In the genomic region with DNA sequence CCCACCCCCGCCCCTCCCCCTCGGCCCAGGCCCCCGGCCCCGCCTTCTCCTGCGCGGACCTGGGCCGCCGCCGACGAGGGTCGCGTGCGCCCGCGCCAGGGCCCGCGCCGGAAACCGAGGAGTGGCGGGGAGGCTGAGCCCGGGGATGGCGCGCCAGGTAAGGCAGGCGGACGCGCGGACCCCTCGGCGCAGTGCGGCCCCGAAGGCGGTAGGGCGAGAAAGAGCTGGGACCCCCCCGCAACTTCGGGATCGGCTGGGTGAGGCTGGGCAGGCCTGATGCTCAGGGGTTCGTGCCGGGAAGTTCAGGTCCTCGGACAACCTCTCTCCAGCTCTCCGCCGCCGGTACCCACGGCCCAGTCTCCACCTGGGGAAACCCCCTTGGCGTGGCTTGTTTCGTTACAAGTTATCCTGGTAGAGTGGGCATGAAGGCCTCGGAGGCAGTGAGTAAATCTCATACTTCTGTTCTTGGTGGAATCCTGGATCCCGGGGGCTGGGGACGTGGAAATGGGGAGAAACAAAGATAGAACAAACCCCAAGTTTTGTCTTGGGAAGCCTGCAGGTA, we compare ENCODE assay signal across 8 cellular contexts. TPM values are rescaled to one million over a fixed set of nuclear protein-coding genes. Genes with fewer than 3 reads are reported as not detected.
DNase-seq lines count a peak whose midpoint lies in the region; ATAC-seq and TF ChIP-seq lines count a peak whose summit lies in the region.

No MANE protein-coding gene starts in this region.

- peak overlapping the region; percentile 79 for H3K27ac Mint-ChIP-seq in CD4-positive, alpha-beta T cell

- peak in 4 of 10 experiments; percentile 20 to 36 (median 28) for DNase-seq in CD4-positive, alpha-beta T cell
- peak; percentile 41 for DNase-seq in OCI-M1 (lab: John Stamatoyannopoulos, UW)
- DNase-seq in cardiac fibroblast (ENCODE audit: low read depth in 2 of 2): peak in 1 of 2 donors; percentile 10
- DNase-seq in testis: peak; percentile 40
- no peak for DNase-seq in RPMI8226
- no peak for DNase-seq in NCI-H748 (lab: John Stamatoyannopoulos, UW; ENCODE audit: unreplicated experiment)

- H3K9ac ChIP-seq in mucosa of rectum (ENCODE audit: low read depth in 1 of 2, low read length in 2 of 2): peak overlapping the region; percentile 56 to 58

- peaks cover 21% of the 10 kb centered on the region for H3K4me1 Mint-ChIP-seq in CD4-positive, alpha-beta T cell (ENCODE audit: low read depth)

- peaks cover 5 to 10% of the 10 kb centered on the region in 2 donors for H3K4me1 ChIP-seq in mucosa of rectum (ENCODE audit: control insufficient read depth in 2 of 2, insufficient read depth in 2 of 2, low read length in 2 of 2)
- H3K4me1 ChIP-seq in testis: peaks cover 21% of the 10 kb centered on the region

- POLR2A ChIA-PET in CD4-positive, alpha-beta T cell (lab: Charles Lee): interaction anchor here (0.7 to 2.0 kb wide), 5 partner anchors 58 to 692 kb away, joined by 3 to 10 read pairs (median 4); partner anchors contain the start of gene ZNF398

- H3K36me3 ChIP-seq in mucosa of rectum (ENCODE audit: control insufficient read depth in 2 of 2, insufficient read depth in 2 of 2, low read length in 2 of 2) (no peaks in the 10 kb centered on the region), testis (ENCODE audit: low read depth, missing control alignments) (no peaks in the 10 kb centered on the region)

- peak; percentile 39 for ATAC-seq in CD4-positive, alpha-beta T cell (ENCODE audit: poor library complexity)
- peak; percentile 14 for ATAC-seq in GM21825 (IDR thresholded peaks at IDR 0.05; ENCODE audit: unreplicated experiment)

- peak overlapping the region; percentile 51 for H3K27ac ChIP-seq in CD4-positive, alpha-beta T cell (ENCODE audit: low read depth, low read length)
- H3K27ac ChIP-seq in mucosa of rectum (ENCODE audit: low read depth in 2 of 2, low read length in 2 of 2) (peak overlapping the region; percentile 35 to 38), testis (peak overlapping the region; percentile 55 to 81)

- peak overlapping the region; percentile 69 to 71 for H3K4me3 ChIP-seq in cardiac fibroblast (replicated peaks in 1 of 2; ENCODE audit: low read depth in 2 of 2, low read length in 2 of 2)
- peak overlapping the region; percentile 63 to 72 for H3K4me3 ChIP-seq in mucosa of rectum (ENCODE audit: low read length in 2 of 2)
- peak overlapping the region; percentile 65 to 81 for H3K4me3 ChIP-seq in testis

- WGBS in testis, 2 donors: 0 to 1% methylated on average over 13 to 37 of the region's 48 CpGs

- no peaks in the 10 kb centered on the region for H3K27me3 ChIP-seq in CD4-positive, alpha-beta T cell (ENCODE audit: control insufficient read depth, insufficient read depth, low read length)
- H3K27me3 ChIP-seq in mucosa of rectum (ENCODE audit: control insufficient read depth in 2 of 2, insufficient read depth in 2 of 2, low read length in 2 of 2) (no peaks in the 10 kb centered on the region), testis (no peaks in the 10 kb centered on the region)

- intact Hi-C loops in CD4-positive, alpha-beta T cell (cut with DNase I, micrococcal nuclease): loop anchor here (1.0 to 10.0 kb wide), 13 partner anchors 56 to 1512 kb away; partner anchors contain the start of genes ABCF2 (in 1 of the 2), ATP6V0E2 (in 1 of the 2), CDK5 (in 1 of the 2) and FASTK (in 1 of the 2)
- intact Hi-C loops in testis (cut with DNase I; ENCODE audit: low total_unique reads): no loop called here

- CTCF ChIA-PET in CD4-positive, alpha-beta T cell (lab: Charles Lee): interaction anchor here (1.3 to 1.7 kb wide), 2 partner anchors 27 to 91 kb away, joined by 7 read pairs; no protein-coding TSS in a partner anchor

- H3K9me3 ChIP-seq in CD4-positive, alpha-beta T cell (ENCODE audit: control insufficient read depth, low read length): peaks cover 20% of the 10 kb centered on the region
- H3K9me3 ChIP-seq in mucosa of rectum (ENCODE audit: control insufficient read depth in 2 of 2, low read length in 2 of 2) (peaks cover 0 to 5% of the 10 kb centered on the region in 2 donors), testis (no peaks in the 10 kb centered on the region)

- peak overlapping the region; percentile 86 for H3K4me3 Mint-ChIP-seq in CD4-positive, alpha-beta T cell

- TF ChIP-seq POLR2A in testis (IDR thresholded peaks at IDR 0.05): no peak

- H3K27me3 Mint-ChIP-seq in CD4-positive, alpha-beta T cell: no peaks in the 10 kb centered on the region

- TF ChIP-seq CTCF in CD4-positive, alpha-beta T cell (IDR thresholded peaks at IDR 0.05): no peak
- TF ChIP-seq CTCF in cardiac fibroblast (IDR thresholded peaks at IDR 0.05; ENCODE audit: low read depth, low read length): no peak
- TF ChIP-seq CTCF in testis (IDR thresholded peaks at IDR 0.05): no peak

- peaks cover 18% of the 10 kb centered on the region for H3K36me3 Mint-ChIP-seq in CD4-positive, alpha-beta T cell (ENCODE audit: low read depth)

- peaks cover 10% of the 10 kb centered on the region for H3K9me3 Mint-ChIP-seq in CD4-positive, alpha-beta T cell

RNA-seq across cellular contexts. Expression of gene ZNF467, which starts 58.4 kb away (rescaled TPM):
- 1 to 10 TPM; 4.1 to 4.3 TPM for total RNA-seq in CD4-positive, alpha-beta T cell
- total RNA-seq in testis: 1 to 10 TPM; 2.4 to 3.3 TPM
- 2.9 TPM for polyA plus RNA-seq in testis (ENCODE audit: insufficient read depth, low read depth, low replicate concordance)

Comparison
In these comparisons a context has a peak if more than half of its experiments do, and no peak if none do; other contexts are left out.
1. DNase-seq: peak in OCI-M1 (single experiment) and testis (single experiment); none in RPMI8226 (single experiment) and NCI-H748 (single experiment).
2. Peak in every context shown above with its lines, with median percentiles within 50 percentile points of each other: H3K27ac ChIP-seq and H3K4me3 ChIP-seq.